Comparison of ENCODE assay signal across 8 cellular contexts in genomic region chr6:93416575-93417420, GRCh38. TPM values are rescaled to one million over a fixed set of nuclear protein-coding genes. Genes with fewer than 3 reads are reported as not detected.
A peak's percentile ranks its signal among the peaks of the same experiment; 100 is the strongest.
DNase-seq lines count a peak whose midpoint lies in the region.

No MANE protein-coding gene starts in this region.

- no peaks in the 10 kb centered on the region for H3K36me3 Mint-ChIP-seq in activated CD4-positive, alpha-beta T cell treated with anti-CD3 and anti-CD28 coated beads, Interleukin-2, amount 10 ng/mL, durations not matched to agents 24 days and 14 days (ENCODE audit: low read depth)

- H3K4me3 Mint-ChIP-seq in activated CD4-positive, alpha-beta T cell treated with anti-CD3 and anti-CD28 coated beads, Interleukin-2, amount 10 ng/mL, durations not matched to agents 24 days and 14 days = peak overlapping the region; percentile 51

- no peak overlapping the region for H3K27ac Mint-ChIP-seq in activated CD4-positive, alpha-beta T cell treated with anti-CD3 and anti-CD28 coated beads, Interleukin-2, amount 10 ng/mL, durations not matched to agents 24 days and 14 days

- H3K27me3 ChIP-seq in ectodermal cell (ENCODE audit: control insufficient read depth, insufficient read depth, low read length, poor library complexity, severe bottlenecking) (peaks cover 8% of the 10 kb centered on the region), mucosa of rectum (ENCODE audit: control insufficient read depth in 2 of 2, insufficient read depth in 2 of 2, low read length in 2 of 2) (peaks cover 18 to 41% of the 10 kb centered on the region in 2 donors)

- no peak for DNase-seq in activated CD4-positive, alpha-beta T cell treated with anti-CD3 and anti-CD28 coated beads, Interleukin-2, amount 10 ng/mL, durations not matched to agents 24 days and 14 days
- no peak for DNase-seq in activated CD4-positive, alpha-beta T cell treated with anti-CD3 and anti-CD28 coated beads for 4 hours
- DNase-seq in NCI-H526 treated with DMSO at 0.1 percent for 48 hours (lab: John Stamatoyannopoulos, UW) (peak; percentile 53), MV-4-11 (lab: John Stamatoyannopoulos, UW) (no peak), 8988T (no peak)
- DNase-seq in stimulated activated CD4-positive, alpha-beta T cell treated with anti-CD3 and anti-CD28 coated beads, Interleukin-1b, Interleukin-23, amount 100 ng/mL, for 48 hours = no peak

- H3K36me3 ChIP-seq in ectodermal cell (ENCODE audit: control insufficient read depth, insufficient read depth, low read length) (no peaks in the 10 kb centered on the region), mucosa of rectum (ENCODE audit: control insufficient read depth in 2 of 2, insufficient read depth in 2 of 2, low read length in 2 of 2) (no peaks in the 10 kb centered on the region)

- peaks cover 11% of the 10 kb centered on the region for H3K4me1 Mint-ChIP-seq in activated CD4-positive, alpha-beta T cell treated with anti-CD3 and anti-CD28 coated beads, Interleukin-2, amount 10 ng/mL, durations not matched to agents 24 days and 14 days

- intact Hi-C loops in activated CD4-positive, alpha-beta T cell treated with anti-CD3 and anti-CD28 coated beads, Interleukin-2, amount 10 ng/mL, durations not matched to agents 24 days and 14 days (cut with micrococcal nuclease) = no loop called here

- 0% methylated on average over 76 of the region's 76 CpGs for WGBS in ectodermal cell, 2 experiments

- H3K9ac ChIP-seq in mucosa of rectum (ENCODE audit: low read depth in 1 of 2, low read length in 2 of 2) = no peak overlapping the region

- no peaks in the 10 kb centered on the region for H3K9me3 Mint-ChIP-seq in activated CD4-positive, alpha-beta T cell treated with anti-CD3 and anti-CD28 coated beads, Interleukin-2, amount 10 ng/mL, durations not matched to agents 24 days and 14 days

- H3K4me3 ChIP-seq in ectodermal cell (ENCODE audit: insufficient read depth, low read depth, low read length) (peak overlapping the region; percentile 95), mucosa of rectum (ENCODE audit: low read length in 2 of 2) (peak overlapping the region; percentile 39 to 73)

- H3K27ac ChIP-seq in ectodermal cell (ENCODE audit: insufficient read depth, low read depth, low read length, poor library complexity, severe bottlenecking) (no peak overlapping the region), mucosa of rectum (ENCODE audit: low read depth in 2 of 2, low read length in 2 of 2) (peak overlapping the region in 1 of 2 donors; percentile 4)

- H3K27me3 Mint-ChIP-seq in activated CD4-positive, alpha-beta T cell treated with anti-CD3 and anti-CD28 coated beads, Interleukin-2, amount 10 ng/mL, durations not matched to agents 24 days and 14 days = peaks cover 56% of the 10 kb centered on the region

- H3K4me1 ChIP-seq in ectodermal cell (ENCODE audit: control insufficient read depth, insufficient read depth, low read length) (no peaks in the 10 kb centered on the region), mucosa of rectum (ENCODE audit: control insufficient read depth in 2 of 2, insufficient read depth in 2 of 2, low read length in 2 of 2) (peaks cover 7 to 13% of the 10 kb centered on the region in 2 donors)

- H3K9me3 ChIP-seq in ectodermal cell (ENCODE audit: control insufficient read depth, low read length) (no peaks in the 10 kb centered on the region), mucosa of rectum (ENCODE audit: control insufficient read depth in 2 of 2, low read length in 2 of 2) (no peaks in the 10 kb centered on the region)

RNA-seq across cellular contexts. Expression of gene EPHA7, which starts 2.6 kb away (rescaled TPM):
- total RNA-seq in activated CD4-positive, alpha-beta T cell treated with anti-CD3 and anti-CD28 coated beads, Interleukin-2, amount 10 ng/mL, durations not matched to agents 24 days and 14 days = not detected in 2 replicates
- 100 TPM for polyA plus RNA-seq in ectodermal cell (2013, experiment 1 of 4)
- 110 TPM for polyA plus RNA-seq in ectodermal cell (2013, experiment 2 of 4)
- polyA plus RNA-seq in ectodermal cell (2013, experiment 3 of 4) = 83.1 TPM
- 93.1 TPM for polyA plus RNA-seq in ectodermal cell (2013, experiment 4 of 4)
